ENCODE assay signal across 1 cellular context in the genomic region with DNA sequence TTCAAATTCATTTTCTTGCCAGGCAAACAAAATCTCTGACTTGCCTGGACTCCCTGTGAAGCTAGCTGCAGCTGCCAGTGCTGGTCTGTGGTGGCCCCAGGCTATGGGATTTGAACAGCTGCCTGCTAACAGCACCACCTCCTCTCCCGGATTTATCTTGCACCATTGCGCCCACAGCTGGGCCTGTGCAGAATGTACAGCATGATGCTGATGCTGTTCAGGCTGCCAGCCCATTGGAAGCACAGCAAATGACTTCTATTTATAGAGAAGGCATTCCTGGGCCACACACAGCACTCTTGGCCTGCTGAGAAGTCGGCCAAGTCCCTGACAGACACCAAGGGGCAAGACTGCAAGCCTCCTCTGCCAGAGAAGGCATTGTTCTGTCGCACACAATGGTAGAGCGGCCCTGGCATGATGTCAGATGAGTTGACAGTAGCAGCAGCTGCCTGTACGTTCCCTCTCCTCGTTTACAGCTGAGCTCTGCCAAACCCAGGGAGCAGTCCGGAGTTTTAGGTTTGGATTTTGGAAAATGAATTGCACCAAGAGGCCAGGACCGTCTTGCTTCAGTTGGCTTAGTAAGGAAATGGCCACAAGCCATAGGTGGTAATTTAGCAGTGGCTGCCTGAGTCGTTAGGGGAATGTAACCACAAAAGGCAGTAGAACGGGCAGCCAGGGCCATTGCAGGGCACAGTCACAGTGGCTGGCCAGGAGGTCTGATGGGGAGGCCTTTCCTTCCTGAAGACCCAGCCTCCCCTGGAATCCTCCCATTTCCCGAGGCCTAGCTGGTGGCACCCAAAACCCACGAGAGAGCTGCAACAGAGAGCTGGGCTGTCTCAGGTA.
A peak's percentile ranks its signal among the peaks of the same experiment; 100 is the strongest.
TF ChIP-seq lines count a peak whose summit lies in the region.

No MANE protein-coding gene starts in this region.

TF ChIP-seq in SK-N-SH, 30 proteins besides CTCF, POLR2A, EP300 and RAD21 (continued from another document):
- TF ChIP-seq, protein P1, sequence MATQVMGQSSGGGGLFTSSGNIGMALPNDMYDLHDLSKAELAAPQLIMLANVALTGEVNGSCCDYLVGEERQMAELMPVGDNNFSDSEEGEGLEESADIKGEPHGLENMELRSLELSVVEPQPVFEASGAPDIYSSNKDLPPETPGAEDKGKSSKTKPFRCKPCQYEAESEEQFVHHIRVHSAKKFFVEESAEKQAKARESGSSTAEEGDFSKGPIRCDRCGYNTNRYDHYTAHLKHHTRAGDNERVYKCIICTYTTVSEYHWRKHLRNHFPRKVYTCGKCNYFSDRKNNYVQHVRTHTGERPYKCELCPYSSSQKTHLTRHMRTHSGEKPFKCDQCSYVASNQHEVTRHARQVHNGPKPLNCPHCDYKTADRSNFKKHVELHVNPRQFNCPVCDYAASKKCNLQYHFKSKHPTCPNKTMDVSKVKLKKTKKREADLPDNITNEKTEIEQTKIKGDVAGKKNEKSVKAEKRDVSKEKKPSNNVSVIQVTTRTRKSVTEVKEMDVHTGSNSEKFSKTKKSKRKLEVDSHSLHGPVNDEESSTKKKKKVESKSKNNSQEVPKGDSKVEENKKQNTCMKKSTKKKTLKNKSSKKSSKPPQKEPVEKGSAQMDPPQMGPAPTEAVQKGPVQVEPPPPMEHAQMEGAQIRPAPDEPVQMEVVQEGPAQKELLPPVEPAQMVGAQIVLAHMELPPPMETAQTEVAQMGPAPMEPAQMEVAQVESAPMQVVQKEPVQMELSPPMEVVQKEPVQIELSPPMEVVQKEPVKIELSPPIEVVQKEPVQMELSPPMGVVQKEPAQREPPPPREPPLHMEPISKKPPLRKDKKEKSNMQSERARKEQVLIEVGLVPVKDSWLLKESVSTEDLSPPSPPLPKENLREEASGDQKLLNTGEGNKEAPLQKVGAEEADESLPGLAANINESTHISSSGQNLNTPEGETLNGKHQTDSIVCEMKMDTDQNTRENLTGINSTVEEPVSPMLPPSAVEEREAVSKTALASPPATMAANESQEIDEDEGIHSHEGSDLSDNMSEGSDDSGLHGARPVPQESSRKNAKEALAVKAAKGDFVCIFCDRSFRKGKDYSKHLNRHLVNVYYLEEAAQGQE (IDR thresholded peaks at IDR 0.05; ENCODE audit: low read depth, low read length), result 0 out of 2 replicates have a peak, but pooled peaks have one; percentile 20
- TF ChIP-seq TCF12 (IDR thresholded peaks at IDR 0.05) (peak; percentile 55; the same call in 1 of the 2 replicates), JUND (IDR thresholded peaks at IDR 0.05) (no peak), RFX5 (IDR thresholded peaks at IDR 0.05; ENCODE audit: low read length) (peak; percentile 19; the same call in 1 of the 2 replicates), FOXM1 (IDR thresholded peaks at IDR 0.05; ENCODE audit: low read depth) (no peak), MAX (IDR thresholded peaks at IDR 0.05; ENCODE audit: low read depth) (no peak; the same call in 1 of the 2 replicates), FOSL2 (IDR thresholded peaks at IDR 0.05; ENCODE audit: borderline replicate concordance, low read depth) (no peak), PBX3 (IDR thresholded peaks at IDR 0.05) (no peak), TAF1 (IDR thresholded peaks at IDR 0.05; ENCODE audit: borderline replicate concordance, low read depth, low read length) (no peak), ZBTB33 (IDR thresholded peaks at IDR 0.05; ENCODE audit: borderline replicate concordance, low read depth) (no peak), MEF2A (IDR thresholded peaks at IDR 0.05; ENCODE audit: borderline replicate concordance, low read depth) (peak; percentile 12; the same call in 1 of the 2 replicates), NRF1 (IDR thresholded peaks at IDR 0.05; ENCODE audit: low read depth, low read length) (no peak), CHD2 (IDR thresholded peaks at IDR 0.05; ENCODE audit: low read length, partially characterized antibody) (peak; percentile 93), POLR2AphosphoS5 (IDR thresholded peaks at IDR 0.05; ENCODE audit: low read depth, low read length) (no peak), MXI1 (IDR thresholded peaks at IDR 0.05; ENCODE audit: low read depth, low read length) (peak; percentile 62; the same call in 1 of the 2 replicates)
- TF ChIP-seq, protein P2, sequence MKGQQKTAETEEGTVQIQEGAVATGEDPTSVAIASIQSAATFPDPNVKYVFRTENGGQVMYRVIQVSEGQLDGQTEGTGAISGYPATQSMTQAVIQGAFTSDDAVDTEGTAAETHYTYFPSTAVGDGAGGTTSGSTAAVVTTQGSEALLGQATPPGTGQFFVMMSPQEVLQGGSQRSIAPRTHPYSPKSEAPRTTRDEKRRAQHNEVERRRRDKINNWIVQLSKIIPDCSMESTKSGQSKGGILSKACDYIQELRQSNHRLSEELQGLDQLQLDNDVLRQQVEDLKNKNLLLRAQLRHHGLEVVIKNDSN (IDR thresholded peaks at IDR 0.05; ENCODE audit: borderline replicate concordance, low read depth), result no peak
